ENCODE assay signal across 27 cellular contexts in the genomic region with DNA sequence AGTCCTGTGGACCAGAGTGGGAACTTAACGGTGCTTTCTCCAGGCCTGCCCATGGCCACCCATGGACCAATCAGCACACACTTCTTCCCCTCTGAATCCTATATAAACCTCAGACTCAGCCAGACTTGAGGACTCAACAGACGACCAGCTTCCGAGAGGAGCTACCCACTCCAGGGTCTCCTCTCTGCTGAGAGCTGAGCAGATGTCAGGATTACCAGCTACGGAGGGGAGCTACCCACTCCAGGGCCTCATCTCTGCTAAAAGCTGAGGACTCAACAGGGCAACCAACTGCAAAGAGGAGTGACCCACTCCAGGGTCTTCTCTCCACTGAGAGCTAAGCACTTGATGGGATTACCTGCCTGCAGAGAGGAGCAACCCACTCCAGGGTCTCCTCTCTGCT.
DNase-seq lines count a peak whose midpoint lies in the region; ATAC-seq, FAIRE-seq and TF ChIP-seq lines count a peak whose summit lies in the region.
"Had no signal": no experiment of that assay in that cellular context is flagged by ENCODE, and none has a peak within 500 bp of the region (broad histone marks: within the 10 kb centered on the region; RNA-seq: fewer than 3 reads in every experiment).

No MANE protein-coding gene starts in this region.

- H3K4me3 ChIP-seq in NB4 (ENCODE audit: low read depth, low read length), result no peak overlapping the region
- no peak overlapping the region for H3K4me3 ChIP-seq in K562
- H3K4me3 ChIP-seq in heart left ventricle, result no peak overlapping the region
- no peak overlapping the region for H3K4me3 ChIP-seq in WERI-Rb-1 (ENCODE audit: low read depth, low read length)
- H3K4me3 ChIP-seq: BLaER1, SJSA1 had no signal

- H3K9me3 ChIP-seq in K562 (replicated peaks; ENCODE audit: control insufficient read depth, insufficient read depth, low read depth, low read length) (no peaks in the 10 kb centered on the region; the same call in 1 of the 2 replicates), heart left ventricle (no peaks in the 10 kb centered on the region), WERI-Rb-1 (ENCODE audit: severe bottlenecking) (peaks cover 19% of the 10 kb centered on the region)
- H3K9me3 ChIP-seq: SJSA1 had no signal

- H3K27me3 ChIP-seq in K562 (ENCODE audit: control insufficient read depth in 2 of 2, insufficient read depth in 2 of 2, low read length in 2 of 2) (no peaks in the 10 kb centered on the region), heart left ventricle (no peaks in the 10 kb centered on the region), WERI-Rb-1 (ENCODE audit: insufficient read depth, low read depth, severe bottlenecking) (no peaks in the 10 kb centered on the region)
- H3K27me3 ChIP-seq: BLaER1, SJSA1 had no signal

- H3K9me1 ChIP-seq in K562 (ENCODE audit: control insufficient read depth, insufficient read depth, low read length), result no peaks in the 10 kb centered on the region

- no peak overlapping the region for H3K9ac ChIP-seq in K562 (ENCODE audit: insufficient read depth in 1 of 2, low read depth in 2 of 2, low read length in 2 of 2)
- H3K9ac ChIP-seq: BLaER1 had no signal

- peak; percentile 26 for DNase-seq in DMS53 (lab: John Stamatoyannopoulos, UW)
- DNase-seq in DMS53 treated with DMSO at 0.1 percent for 48 hours (lab: John Stamatoyannopoulos, UW; ENCODE audit: unreplicated experiment), result no peak
- peak; percentile 19 for DNase-seq in NB4 (ENCODE audit: low read depth)
- peak in 1 of 4 experiments; percentile 7 for DNase-seq in K562 (ENCODE audit: extremely low read depth in 1 of 4, low spot score in 3 of 4)
- no peak for DNase-seq in GM12891 (ENCODE audit: insufficient read length, low spot score)
- DNase-seq in heart left ventricle, result no peak
- DNase-seq in WERI-Rb-1, result no peak
- DNase-seq: 8988T; CD4-positive, CD25-positive, alpha-beta regulatory T cell; DMS79; GF-D8; Kasumi-1; MV-4-11; NCI-H1105 treated with DMSO at 0.1 percent for 48 hours; NCI-H146; NCI-H2029; NCI-H446 treated with DMSO at 0.1 percent for 48 hours; NCI-H526; NCI-H82; NK-92 treated with Interleukin-12 subunit alpha and Interleukin-12 subunit beta, amount 100 ng/mL, for 24 hours; Right ventricle myocardium superior; RPMI8226 had no signal

- H3K36me3 ChIP-seq in K562 (ENCODE audit: control insufficient read depth, insufficient read depth, low read length), result no peaks in the 10 kb centered on the region
- peaks cover 0 to 96% (median 56%) of the 10 kb centered on the region in 9 donors for H3K36me3 ChIP-seq in heart left ventricle
- no peaks in the 10 kb centered on the region for H3K36me3 ChIP-seq in WERI-Rb-1

- in situ Hi-C loops in K562 (cut with MboI), result no loop called here

- POLR2A ChIA-PET in K562 (lab: Yijun Ruan, JAX), result no interaction called here

- 0% methylated on average over 3 of the region's 4 CpGs for WGBS in K562 (ENCODE audit: insufficient coverage, low coverage, missing lambda C conversion rate)
- 69 to 74% (median 72%) methylated on average over 4 of the region's 4 CpGs; no CpG with 5 or more reads in 1 of the 4 donors for WGBS in heart left ventricle, 4 donors

- intact Hi-C loops in K562 (cut with micrococcal nuclease), result no loop called here
- intact Hi-C loops in heart left ventricle (cut with DNase I), result no loop called here

- no peaks in the 10 kb centered on the region for H3K79me2 ChIP-seq in K562 (ENCODE audit: control insufficient read depth, insufficient read depth, low read length)

- FAIRE-seq in K562 (lab: Jason Lieb, UNC) (no peak), GM12891 (lab: Jason Lieb, UNC) (no peak)
- FAIRE-seq: GM12892, H1, HepG2 had no signal

- H3K27ac ChIP-seq in K562 (ENCODE audit: extremely low read depth, low read depth, low read length), result no peak overlapping the region
- H3K27ac ChIP-seq in heart left ventricle, result no peak overlapping the region
- no peak overlapping the region for H3K27ac ChIP-seq in WERI-Rb-1
- H3K27ac ChIP-seq: BLaER1, SJSA1 had no signal

- no peaks in the 10 kb centered on the region for H4K20me1 ChIP-seq in K562 (replicated peaks; ENCODE audit: control insufficient read depth, insufficient read depth, low read length)
- H4K20me1 ChIP-seq: BLaER1 had no signal

- TF ChIP-seq CTCF in NB4 (IDR thresholded peaks at IDR 0.05; ENCODE audit: low read depth, low read length), result no peak
- TF ChIP-seq CTCF in K562 (IDR thresholded peaks at IDR 0.05 in 2 of 3, conservative IDR thresholded peaks at IDR 0.05 in 1 of 3; ENCODE audit: insufficient read depth in 2 of 3, low read depth in 1 of 3, low read length in 3 of 3), result no peak
- TF ChIP-seq CTCF in heart left ventricle (IDR thresholded peaks at IDR 0.05), result no peak
- TF ChIP-seq CTCF in WERI-Rb-1 (IDR thresholded peaks at IDR 0.05; ENCODE audit: low read depth, low read length), result no peak

- H3K4me1 ChIP-seq in K562 (replicated peaks in 1 of 2; ENCODE audit: control insufficient read depth in 2 of 2, insufficient read depth in 2 of 2, low read length in 2 of 2), result no peaks in the 10 kb centered on the region
- H3K4me1 ChIP-seq in heart left ventricle, result no peaks in the 10 kb centered on the region
- H3K4me1 ChIP-seq: BLaER1, SJSA1 had no signal

- TF ChIP-seq EP300 in K562 (IDR thresholded peaks at IDR 0.05; ENCODE audit: low read length), result no peak

- CTCF ChIA-PET in K562 (lab: Yijun Ruan, JAX; ENCODE audit: low intra/inter-chr PET ratio), result no interaction called here

- no peak for TF ChIP-seq POLR2A in NB4 (IDR thresholded peaks at IDR 0.05; ENCODE audit: extremely low read depth, insufficient read length)
- TF ChIP-seq POLR2A in K562 (conservative IDR thresholded peaks at IDR 0.05), result no peak
- TF ChIP-seq POLR2A in GM12891 (IDR thresholded peaks at IDR 0.05; ENCODE audit: low read depth, low read length), result no peak
- no peak for TF ChIP-seq POLR2A in heart left ventricle (IDR thresholded peaks at IDR 0.05)

- ATAC-seq in K562 (no peak), heart left ventricle (no peak)
- ATAC-seq: HepG2 had no signal

- H2AFZ ChIP-seq in K562 (ENCODE audit: low read depth, low read length), result no peak overlapping the region

- BruUV-seq in K562 (replicated peaks; lab: Mats Ljungman, UMichigan), result no TSS peak

- no peak for TF ChIP-seq RAD21 in K562 (CRISPR knock-in tag; conservative IDR thresholded peaks at IDR 0.05 in 1 of 2, IDR thresholded peaks at IDR 0.05 in 1 of 2)

- H3K4me2 ChIP-seq in K562 (ENCODE audit: insufficient read depth, low read length), result no peak overlapping the region
- H3K4me2 ChIP-seq: BLaER1 had no signal

TF ChIP-seq in K562, 482 proteins besides CTCF, POLR2A, EP300 and RAD21:
- TF ChIP-seq RNF2 (IDR thresholded peaks at IDR 0.05), result no peak
- peak; percentile 64; the same call in 1 of the 2 replicates for TF ChIP-seq TRIM28 (IDR thresholded peaks at IDR 0.05)
- no peak for TF ChIP-seq ZBTB7A (IDR thresholded peaks at IDR 0.05; ENCODE audit: borderline replicate concordance, control insufficient read depth, low read depth, low read length)
- TF ChIP-seq, protein P1, sequence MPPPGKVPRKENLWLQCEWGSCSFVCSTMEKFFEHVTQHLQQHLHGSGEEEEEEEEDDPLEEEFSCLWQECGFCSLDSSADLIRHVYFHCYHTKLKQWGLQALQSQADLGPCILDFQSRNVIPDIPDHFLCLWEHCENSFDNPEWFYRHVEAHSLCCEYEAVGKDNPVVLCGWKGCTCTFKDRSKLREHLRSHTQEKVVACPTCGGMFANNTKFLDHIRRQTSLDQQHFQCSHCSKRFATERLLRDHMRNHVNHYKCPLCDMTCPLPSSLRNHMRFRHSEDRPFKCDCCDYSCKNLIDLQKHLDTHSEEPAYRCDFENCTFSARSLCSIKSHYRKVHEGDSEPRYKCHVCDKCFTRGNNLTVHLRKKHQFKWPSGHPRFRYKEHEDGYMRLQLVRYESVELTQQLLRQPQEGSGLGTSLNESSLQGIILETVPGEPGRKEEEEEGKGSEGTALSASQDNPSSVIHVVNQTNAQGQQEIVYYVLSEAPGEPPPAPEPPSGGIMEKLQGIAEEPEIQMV (tag; conservative IDR thresholded peaks at IDR 0.05; ENCODE audit: low read depth), result peak; percentile 47; the same call in 1 of the 2 replicates
- TF ChIP-seq EP400 (IDR thresholded peaks at IDR 0.05), result no peak
- TF ChIP-seq CBX5 (IDR thresholded peaks at IDR 0.05; ENCODE audit: borderline replicate concordance, low read depth), result peak; percentile 73; the same call in 1 of the 2 replicates
- TF ChIP-seq HLTF (IDR thresholded peaks at IDR 0.05), result no peak

TF ChIP-seq in GM12891, 5 proteins besides CTCF, POLR2A, EP300 and RAD21:
- TF ChIP-seq TAF1 (IDR thresholded peaks at IDR 0.05; ENCODE audit: low read depth, low read length) (no peak), PAX5 (IDR thresholded peaks at IDR 0.05; ENCODE audit: insufficient read depth, low read length, severe bottlenecking) (no peak), SPI1 (IDR thresholded peaks at IDR 0.05; ENCODE audit: low read depth, low read length) (no peak), POU2F2 (IDR thresholded peaks at IDR 0.05; ENCODE audit: low read depth, low read length) (no peak), POLR2AphosphoS5 (IDR thresholded peaks at IDR 0.05; ENCODE audit: low read depth, low read length) (no peak)

Comparison
In these comparisons a context has a peak if more than half of its experiments do, and no peak if none do; other contexts are left out.
1. DNase-seq: peak in DMS53 (single experiment) and NB4 (single experiment); none in DMS53 treated with DMSO at 0.1 percent for 48 hours (single experiment), GM12891 (single experiment), heart left ventricle (0 of 5) and WERI-Rb-1 (single experiment).